1 cellular context compared by ENCODE assay signal in the genomic region with DNA sequence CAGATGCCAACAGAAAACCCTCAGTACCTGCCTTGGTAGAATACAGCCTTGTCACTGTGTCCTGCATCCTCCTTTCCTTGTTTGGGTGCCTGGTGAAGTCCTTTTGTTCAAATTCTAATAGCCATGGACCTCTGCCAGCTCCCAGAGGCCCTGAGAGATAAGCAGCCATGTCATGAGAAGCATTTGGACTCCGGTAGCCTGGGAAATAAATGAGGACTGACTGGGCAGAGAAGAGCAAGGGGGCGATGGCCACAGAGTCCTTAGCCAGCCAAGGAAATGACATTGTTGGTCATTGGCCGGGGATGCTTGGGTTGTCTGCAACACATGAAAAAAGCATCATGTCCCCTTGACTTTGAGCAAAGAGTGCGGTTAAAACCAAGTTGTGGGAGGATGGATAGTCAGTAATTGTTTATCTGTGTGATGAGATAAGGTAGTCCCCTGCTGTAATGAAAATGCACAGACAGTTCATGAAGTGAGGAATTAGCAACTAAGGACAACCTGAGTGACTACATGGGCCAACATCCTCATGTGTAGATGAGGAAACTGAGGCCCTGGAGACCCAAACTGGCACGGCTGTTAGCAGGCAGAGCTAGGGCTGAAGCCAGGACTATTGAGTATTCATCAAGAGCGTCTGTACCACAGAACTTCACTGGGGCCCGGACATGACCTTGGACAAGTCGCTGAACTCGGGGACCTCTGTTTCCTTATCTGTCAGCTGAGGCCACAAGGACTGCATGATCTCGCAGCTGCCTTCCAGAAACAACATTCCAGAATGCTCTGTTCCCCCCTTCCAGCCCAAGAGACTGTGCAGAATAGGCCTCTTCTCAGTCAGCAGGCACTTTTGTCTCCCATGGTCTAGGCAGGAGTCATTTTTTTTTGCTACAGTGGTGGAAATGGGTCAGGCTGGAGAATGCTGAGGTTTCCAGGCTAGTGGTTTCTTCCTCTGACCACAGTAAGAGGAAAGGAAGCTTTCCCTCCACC.
TF ChIP-seq lines count a peak whose summit lies in the region.

No MANE protein-coding gene starts in this region.

TF ChIP-seq in K562, 482 proteins besides CTCF, POLR2A, EP300 and RAD21 (continued from another document):
- TF ChIP-seq RCOR1 (IDR thresholded peaks at IDR 0.05; ENCODE audit: borderline replicate concordance in 1 of 2, low read depth in 2 of 2, low read length in 2 of 2) = peak; percentile 23 to 70; a peak in 2 of 4 replicates
- TF ChIP-seq, protein P1, sequence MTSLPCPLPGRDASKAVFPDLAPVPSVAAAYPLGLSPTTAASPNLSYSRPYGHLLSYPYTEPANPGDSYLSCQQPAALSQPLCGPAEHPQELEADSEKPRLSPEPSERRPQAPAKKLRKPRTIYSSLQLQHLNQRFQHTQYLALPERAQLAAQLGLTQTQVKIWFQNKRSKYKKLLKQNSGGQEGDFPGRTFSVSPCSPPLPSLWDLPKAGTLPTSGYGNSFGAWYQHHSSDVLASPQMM (CRISPR knock-in tag; IDR thresholded peaks at IDR 0.05) = no peak
- no peak for TF ChIP-seq ERF (CRISPR knock-in tag; IDR thresholded peaks at IDR 0.05)
- no peak for TF ChIP-seq NUFIP1 (IDR thresholded peaks at IDR 0.05; ENCODE audit: partially characterized antibody)
- TF ChIP-seq, protein P2, sequence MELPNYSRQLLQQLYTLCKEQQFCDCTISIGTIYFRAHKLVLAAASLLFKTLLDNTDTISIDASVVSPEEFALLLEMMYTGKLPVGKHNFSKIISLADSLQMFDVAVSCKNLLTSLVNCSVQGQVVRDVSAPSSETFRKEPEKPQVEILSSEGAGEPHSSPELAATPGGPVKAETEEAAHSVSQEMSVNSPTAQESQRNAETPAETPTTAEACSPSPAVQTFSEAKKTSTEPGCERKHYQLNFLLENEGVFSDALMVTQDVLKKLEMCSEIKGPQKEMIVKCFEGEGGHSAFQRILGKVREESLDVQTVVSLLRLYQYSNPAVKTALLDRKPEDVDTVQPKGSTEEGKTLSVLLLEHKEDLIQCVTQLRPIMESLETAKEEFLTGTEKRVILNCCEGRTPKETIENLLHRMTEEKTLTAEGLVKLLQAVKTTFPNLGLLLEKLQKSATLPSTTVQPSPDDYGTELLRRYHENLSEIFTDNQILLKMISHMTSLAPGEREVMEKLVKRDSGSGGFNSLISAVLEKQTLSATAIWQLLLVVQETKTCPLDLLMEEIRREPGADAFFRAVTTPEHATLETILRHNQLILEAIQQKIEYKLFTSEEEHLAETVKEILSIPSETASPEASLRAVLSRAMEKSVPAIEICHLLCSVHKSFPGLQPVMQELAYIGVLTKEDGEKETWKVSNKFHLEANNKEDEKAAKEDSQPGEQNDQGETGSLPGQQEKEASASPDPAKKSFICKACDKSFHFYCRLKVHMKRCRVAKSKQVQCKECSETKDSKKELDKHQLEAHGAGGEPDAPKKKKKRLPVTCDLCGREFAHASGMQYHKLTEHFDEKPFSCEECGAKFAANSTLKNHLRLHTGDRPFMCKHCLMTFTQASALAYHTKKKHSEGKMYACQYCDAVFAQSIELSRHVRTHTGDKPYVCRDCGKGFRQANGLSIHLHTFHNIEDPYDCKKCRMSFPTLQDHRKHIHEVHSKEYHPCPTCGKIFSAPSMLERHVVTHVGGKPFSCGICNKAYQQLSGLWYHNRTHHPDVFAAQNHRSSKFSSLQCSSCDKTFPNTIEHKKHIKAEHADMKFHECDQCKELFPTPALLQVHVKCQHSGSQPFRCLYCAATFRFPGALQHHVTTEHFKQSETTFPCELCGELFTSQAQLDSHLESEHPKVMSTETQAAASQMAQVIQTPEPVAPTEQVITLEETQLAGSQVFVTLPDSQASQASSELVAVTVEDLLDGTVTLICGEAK (IDR thresholded peaks at IDR 0.05) = no peak
- TF ChIP-seq, protein P2 (CRISPR knock-in tag; IDR thresholded peaks at IDR 0.05) = no peak
- TF ChIP-seq MAFF (IDR thresholded peaks at IDR 0.05; ENCODE audit: low read length) = no peak
- no peak for TF ChIP-seq TAF15 (IDR thresholded peaks at IDR 0.05; ENCODE audit: low read depth, low read length)
- TF ChIP-seq TEAD1 (CRISPR knock-in tag; IDR thresholded peaks at IDR 0.05) = peak in 1 of 2 experiments; percentile 33; a peak in 1 of 4 replicates
- no peak for TF ChIP-seq HNRNPK (IDR thresholded peaks at IDR 0.05; ENCODE audit: low read depth, low read length, poor library complexity, severe bottlenecking)
- TF ChIP-seq KHSRP (IDR thresholded peaks at IDR 0.05) = no peak
- TF ChIP-seq U2AF2 (optimal IDR thresholded peaks at IDR 0.05; ENCODE audit: low read depth, low read length) = no peak
- no peak for TF ChIP-seq ZKSCAN8 (CRISPR knock-in tag; IDR thresholded peaks at IDR 0.05)
